In the genomic region with DNA sequence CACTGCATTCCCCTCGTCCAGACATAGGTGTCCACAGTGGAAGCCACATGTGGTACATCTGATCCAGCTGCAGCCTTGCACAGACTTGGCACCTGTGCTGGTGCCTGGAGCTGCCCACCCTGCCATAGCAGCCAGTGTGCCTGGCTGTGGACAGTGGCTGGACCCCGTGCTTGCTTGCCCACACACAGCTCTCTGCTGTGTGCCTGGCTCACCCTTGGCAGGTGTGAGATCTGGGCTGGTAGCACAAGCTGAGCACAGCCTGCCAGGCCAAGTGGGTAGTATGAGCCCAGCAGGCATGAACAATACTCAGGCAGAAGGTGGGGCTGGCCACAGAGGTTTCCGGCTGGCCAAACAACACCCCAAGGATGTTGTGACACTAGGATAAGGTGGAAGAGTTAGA, we compare ENCODE assay signal across 20 cellular contexts.
A peak's percentile ranks its signal among the peaks of the same experiment; 100 is the strongest.
DNase-seq lines count a peak whose midpoint lies in the region; ATAC-seq and TF ChIP-seq lines count a peak whose summit lies in the region.
"Had no signal": no experiment of that assay in that cellular context is flagged by ENCODE, and none has a peak within 500 bp of the region (broad histone marks: within the 10 kb centered on the region; RNA-seq: fewer than 3 reads in every experiment).

No MANE protein-coding gene starts in this region.

- H3K27me3 Mint-ChIP-seq in stimulated activated naive CD8-positive, alpha-beta T cell treated with anti-CD3 and anti-CD28 coated beads, Interleukin-15, amount 100 ng/mL, for 72 hours, result no peaks in the 10 kb centered on the region
- H3K27me3 Mint-ChIP-seq: CD4-positive, CD25-positive, alpha-beta regulatory T cell had no signal

- peak; percentile 45 for ATAC-seq in stimulated activated naive CD8-positive, alpha-beta T cell treated with anti-CD3 and anti-CD28 coated beads, Interleukin-15, amount 100 ng/mL, for 72 hours
- no peak for ATAC-seq in stimulated activated naive CD8-positive, alpha-beta T cell treated with anti-CD3 and anti-CD28 coated beads, Interleukin-15, Interleukin-2, amounts not matched to agents 100 U/mL and 50 U/mL, for 24 hours
- ATAC-seq in sciatic nerve (peak; percentile 32), upper lobe of right lung (peak; percentile 47)
- ATAC-seq: GM12878, HepG2 had no signal

- no peak overlapping the region for H3K27ac ChIP-seq in upper lobe of right lung

- no peak overlapping the region for H3K4me3 ChIP-seq in upper lobe of right lung
- H3K4me3 ChIP-seq: GM12878 had no signal

- H3K27me3 ChIP-seq in upper lobe of right lung, result no peaks in the 10 kb centered on the region
- H3K27me3 ChIP-seq: BE2C had no signal

- H3K9me3 Mint-ChIP-seq in stimulated activated naive CD8-positive, alpha-beta T cell treated with anti-CD3 and anti-CD28 coated beads, Interleukin-15, amount 100 ng/mL, for 72 hours, result no peaks in the 10 kb centered on the region
- H3K9me3 Mint-ChIP-seq: H9 had no signal

- in situ Hi-C loops in ACHN (cut with HindIII; ENCODE audit: low pct_ligation_motif_present, low pct_unique_long_range_greater_than_20kb, low sequenced_read_pairs), result no loop called here

- DNase-seq in stimulated activated naive CD8-positive, alpha-beta T cell treated with anti-CD3 and anti-CD28 coated beads, Interleukin-15, amount 100 ng/mL, for 72 hours, result no peak
- no peak for DNase-seq in stimulated activated naive CD8-positive, alpha-beta T cell treated with anti-CD3 and anti-CD28 coated beads, Interleukin-15, Interleukin-2, amounts not matched to agents 100 U/mL and 50 U/mL, for 24 hours
- no peak for DNase-seq in sciatic nerve (ENCODE audit: low spot score)
- no peak for DNase-seq in upper lobe of right lung
- no peak for DNase-seq in dermis blood vessel endothelial cell
- no peak for DNase-seq in ACHN
- DNase-seq in activated T-cell treated with anti-CD3 and anti-CD28 coated beads for 4 hours, result no peak
- DNase-seq: 8988T; BE2C; C1 segment of cervical spinal cord; CD4-positive, CD25-positive, alpha-beta regulatory T cell; CD8-positive, alpha-beta memory T cell; COR-L47; DMS 273 treated with DMSO at 0.1 percent for 48 hours; DMS53; DND-41; EL; H9 had no signal

- no peaks in the 10 kb centered on the region for H3K9me3 ChIP-seq in upper lobe of right lung
- H3K9me3 ChIP-seq: BE2C had no signal

- TF ChIP-seq CTCF in upper lobe of right lung (IDR thresholded peaks at IDR 0.05), result no peak

- no peak overlapping the region for H3K4me3 Mint-ChIP-seq in stimulated activated naive CD8-positive, alpha-beta T cell treated with anti-CD3 and anti-CD28 coated beads, Interleukin-15, amount 100 ng/mL, for 72 hours
- H3K4me3 Mint-ChIP-seq: CD4-positive, CD25-positive, alpha-beta regulatory T cell; CD8-positive, alpha-beta memory T cell; H9 had no signal

- intact Hi-C loops in sciatic nerve (cut with DNase I) (no loop called here), upper lobe of right lung (cut with DNase I) (no loop called here)

- H3K4me1 ChIP-seq in upper lobe of right lung, result no peaks in the 10 kb centered on the region
- H3K4me1 ChIP-seq: BE2C had no signal

- no peaks in the 10 kb centered on the region for H3K36me3 ChIP-seq in upper lobe of right lung
- H3K36me3 ChIP-seq: BE2C had no signal

- H3K4me1 Mint-ChIP-seq in stimulated activated naive CD8-positive, alpha-beta T cell treated with anti-CD3 and anti-CD28 coated beads, Interleukin-15, amount 100 ng/mL, for 72 hours, result no peaks in the 10 kb centered on the region
- H3K4me1 Mint-ChIP-seq: CD4-positive, CD25-positive, alpha-beta regulatory T cell; CD8-positive, alpha-beta memory T cell; H9 had no signal

- H3K27ac Mint-ChIP-seq in stimulated activated naive CD8-positive, alpha-beta T cell treated with anti-CD3 and anti-CD28 coated beads, Interleukin-15, amount 100 ng/mL, for 72 hours, result no peak overlapping the region
- H3K27ac Mint-ChIP-seq: CD4-positive, CD25-positive, alpha-beta regulatory T cell; CD8-positive, alpha-beta memory T cell; H9 had no signal
